Comparison of ENCODE assay signal across 8 cellular contexts in genomic region chr2:168961450-168962229, GRCh38.
DNase-seq lines count a peak whose midpoint lies in the region; ATAC-seq and TF ChIP-seq lines count a peak whose summit lies in the region.

No MANE protein-coding gene starts in this region.

- H3K4me3 ChIP-seq in AG10803 (ENCODE audit: low read length) (no peak overlapping the region), GM12864 (ENCODE audit: low read depth, low read length) (no peak overlapping the region), vagina (no peak overlapping the region)

- no peaks in the 10 kb centered on the region for H3K27me3 ChIP-seq in vagina

- TF ChIP-seq POLR2A in vagina (IDR thresholded peaks at IDR 0.05) = no peak

- TF ChIP-seq CTCF in AG10803 (conservative IDR thresholded peaks at IDR 0.05; ENCODE audit: low read length) = peak; percentile 92
- TF ChIP-seq CTCF in GM12864 (IDR thresholded peaks at IDR 0.05; ENCODE audit: low read depth, low read length, missing control alignments) = peak; percentile 81
- peak; percentile 41 to 70 (median 48) for TF ChIP-seq CTCF in vagina (IDR thresholded peaks at IDR 0.05)

- no peaks in the 10 kb centered on the region for H3K36me3 ChIP-seq in vagina

- intact Hi-C loops in vagina (cut with DNase I) = no loop called here

- no peak overlapping the region for H3K27ac ChIP-seq in vagina

- peak; percentile 85 for ATAC-seq in HG02571 (IDR thresholded peaks at IDR 0.05; ENCODE audit: unreplicated experiment)

- no peaks in the 10 kb centered on the region for H3K4me1 ChIP-seq in vagina

- H3K9me3 ChIP-seq in vagina = no peaks in the 10 kb centered on the region

- DNase-seq in AG10803 (ENCODE audit: low read depth) (peak; percentile 76), GM12864 (ENCODE audit: low read depth) (peak; percentile 39), NCI-H1048 (lab: John Stamatoyannopoulos, UW) (peak; percentile 33), SKM-1 (lab: John Stamatoyannopoulos, UW; ENCODE audit: unreplicated experiment) (peak; percentile 91), dermis microvascular lymphatic vessel endothelial cell (ENCODE audit: low read depth in 2 of 2) (peak; percentile 59 to 76), lung microvascular endothelial cell (ENCODE audit: low read depth in 2 of 2) (peak; percentile 76 to 83), vagina (ENCODE audit: extremely low spot score in 2 of 2) (no peak)

Comparison
In these comparisons a context has a peak if more than half of its experiments do, and no peak if none do; other contexts are left out.
1. DNase-seq: peak in AG10803 (single experiment), GM12864 (single experiment), NCI-H1048 (single experiment), SKM-1 (single experiment), dermis microvascular lymphatic vessel endothelial cell (2 of 2) and lung microvascular endothelial cell (2 of 2); none in vagina (0 of 2).
2. Peak in every context shown above with its lines, with median percentiles within 50 percentile points of each other: CTCF ChIP-seq.